ENCODE assay signal across 31 cellular contexts in the genomic region with DNA sequence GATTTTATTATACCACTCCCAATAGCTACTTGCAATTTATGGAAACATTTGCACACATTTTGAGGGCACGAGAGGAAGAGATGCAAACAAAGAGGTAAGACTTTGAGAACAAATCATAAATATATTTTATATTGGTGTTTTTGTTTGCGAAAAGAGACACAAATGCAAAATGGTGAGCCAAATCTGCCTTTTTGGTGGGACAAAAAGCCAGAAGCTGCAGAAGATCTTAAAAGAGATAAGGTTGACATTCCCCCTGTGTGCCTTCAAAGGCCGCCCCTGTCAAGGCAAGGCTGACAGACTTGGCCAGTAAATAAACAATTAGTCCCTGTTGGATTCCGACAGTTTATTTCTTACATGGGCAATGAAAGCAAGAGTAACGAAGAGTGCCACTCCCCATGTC.
"Had no signal": no experiment of that assay in that cellular context is flagged by ENCODE, and none has a peak within 500 bp of the region (broad histone marks: within the 10 kb centered on the region; RNA-seq: fewer than 3 reads in every experiment).

No MANE protein-coding gene starts in this region.

- H3K27ac ChIP-seq: adrenal gland, ascending aorta, body of pancreas, brain microvascular endothelial cell, breast epithelium, cardiac muscle cell had no signal

- DNase-seq: activated effector memory CD4-positive, alpha-beta T cell treated with anti-CD3 and anti-CD28 coated beads, Interleukin-2, amount 50 U/mL, for 16 hours; activated effector memory CD4-positive, alpha-beta T cell treated with Interleukin-2 at 50 U/mL for 16 hours; activated gamma-delta T cell; activated gamma-delta T cell treated with Interleukin-2 at 50 U/mL for 16 hours; activated naive CD4-positive, alpha-beta T cell; activated naive CD4-positive, alpha-beta T cell treated with anti-CD3 and anti-CD28 coated beads for 36 hours; activated naive CD4-positive, alpha-beta T cell treated with anti-CD3 and anti-CD28 coated beads, Interleukin-2, amount 10 ng/mL, durations not matched to agents 7 days and 5 days; activated naive CD4-positive, alpha-beta T cell treated with anti-CD3 and anti-CD28 coated beads, Interleukin-2, amount 50 U/mL, for 16 hours; activated naive CD4-positive, alpha-beta T cell treated with Interleukin-2 at 50 U/mL for 16 hours; activated naive CD8-positive, alpha-beta T cell treated with anti-CD3 and anti-CD28 coated beads for 36 hours; activated naive CD8-positive, alpha-beta T cell treated with anti-CD3 and anti-CD28 coated beads, Interleukin-2, amount 10 ng/mL, durations not matched to agents 7 days and 5 days; activated naive CD8-positive, alpha-beta T cell treated with anti-CD3 and anti-CD28 coated beads, Interleukin-2, amount 50 U/mL, for 24 hours; activated T-cell treated with anti-CD3 and anti-CD28 coated beads, Interleukin-2, amount 50 U/mL, for 24 hours; activated T-cell treated with anti-CD3 and anti-CD28 coated beads, Interleukin-2, amount 50 U/mL, for 4 hours; activated T-cell treated with anti-CD3 and anti-CD28 coated beads, Interleukin-2, amount 50 U/mL, for 48 hours; activated T-cell treated with anti-CD3 and anti-CD28 coated beads, Interleukin-2, amount 50 U/mL, for 72 hours; adrenal gland; amniotic stem cell; amygdala; anterior cingulate cortex; aorta; body of pancreas; brain microvascular endothelial cell; caudate nucleus; central memory CD4-positive, alpha-beta T cell; cerebellar nuclear complex had no signal

- ATAC-seq: activated naive CD4-positive, alpha-beta T cell treated with anti-CD3 and anti-CD28 coated beads, Interleukin-2, amount 50 U/mL, for 72 hours; activated naive CD8-positive, alpha-beta T cell treated with anti-CD3 and anti-CD28 coated beads, Interleukin-2, amount 50 U/mL, for 24 hours; activated T-cell treated with anti-CD3 and anti-CD28 coated beads, Interleukin-2, amount 50 U/mL, for 4 hours; activated T-cell treated with anti-CD3 and anti-CD28 coated beads, Interleukin-2, amount 50 U/mL, for 72 hours; activated T-helper 17 cell treated with anti-CD3 and anti-CD28 coated beads, Interleukin-2, amount 50 U/mL, for 72 hours; body of pancreas had no signal

- H3K36me3 ChIP-seq: adrenal gland, ascending aorta, brain microvascular endothelial cell, breast epithelium, cardiac muscle cell had no signal

- H3K27me3 ChIP-seq: adrenal gland, ascending aorta, body of pancreas, brain microvascular endothelial cell, breast epithelium, cardiac muscle cell had no signal

- H3K4me3 ChIP-seq: adrenal gland, ascending aorta, body of pancreas, breast epithelium, cardiac muscle cell had no signal

- H3K4me1 ChIP-seq: adrenal gland, ascending aorta, body of pancreas, breast epithelium had no signal
